1 cellular context compared by ENCODE assay signal in the genomic region with DNA sequence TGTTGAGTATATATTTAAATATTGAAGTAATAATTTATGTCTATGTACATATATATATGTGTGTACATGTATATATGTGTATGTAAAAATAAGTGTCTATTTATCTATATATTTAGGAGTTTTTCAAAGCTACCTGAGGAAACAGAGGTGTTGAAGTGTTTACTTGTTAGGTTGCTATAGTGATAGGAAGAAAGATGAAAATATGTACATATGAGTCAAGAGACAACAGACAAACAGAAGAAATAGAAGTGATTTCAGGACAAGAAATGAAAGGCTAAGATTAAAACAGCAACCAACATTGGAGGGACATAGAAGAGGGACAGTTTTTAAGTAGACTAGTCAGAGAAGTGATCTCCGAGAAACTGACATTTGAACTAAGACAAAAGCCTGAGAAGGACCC.
TF ChIP-seq lines count a peak whose summit lies in the region.

No MANE protein-coding gene starts in this region.

TF ChIP-seq in HepG2, 621 proteins besides CTCF, POLR2A, EP300 and RAD21 (continued from another document):
- TF ChIP-seq, protein P1, sequence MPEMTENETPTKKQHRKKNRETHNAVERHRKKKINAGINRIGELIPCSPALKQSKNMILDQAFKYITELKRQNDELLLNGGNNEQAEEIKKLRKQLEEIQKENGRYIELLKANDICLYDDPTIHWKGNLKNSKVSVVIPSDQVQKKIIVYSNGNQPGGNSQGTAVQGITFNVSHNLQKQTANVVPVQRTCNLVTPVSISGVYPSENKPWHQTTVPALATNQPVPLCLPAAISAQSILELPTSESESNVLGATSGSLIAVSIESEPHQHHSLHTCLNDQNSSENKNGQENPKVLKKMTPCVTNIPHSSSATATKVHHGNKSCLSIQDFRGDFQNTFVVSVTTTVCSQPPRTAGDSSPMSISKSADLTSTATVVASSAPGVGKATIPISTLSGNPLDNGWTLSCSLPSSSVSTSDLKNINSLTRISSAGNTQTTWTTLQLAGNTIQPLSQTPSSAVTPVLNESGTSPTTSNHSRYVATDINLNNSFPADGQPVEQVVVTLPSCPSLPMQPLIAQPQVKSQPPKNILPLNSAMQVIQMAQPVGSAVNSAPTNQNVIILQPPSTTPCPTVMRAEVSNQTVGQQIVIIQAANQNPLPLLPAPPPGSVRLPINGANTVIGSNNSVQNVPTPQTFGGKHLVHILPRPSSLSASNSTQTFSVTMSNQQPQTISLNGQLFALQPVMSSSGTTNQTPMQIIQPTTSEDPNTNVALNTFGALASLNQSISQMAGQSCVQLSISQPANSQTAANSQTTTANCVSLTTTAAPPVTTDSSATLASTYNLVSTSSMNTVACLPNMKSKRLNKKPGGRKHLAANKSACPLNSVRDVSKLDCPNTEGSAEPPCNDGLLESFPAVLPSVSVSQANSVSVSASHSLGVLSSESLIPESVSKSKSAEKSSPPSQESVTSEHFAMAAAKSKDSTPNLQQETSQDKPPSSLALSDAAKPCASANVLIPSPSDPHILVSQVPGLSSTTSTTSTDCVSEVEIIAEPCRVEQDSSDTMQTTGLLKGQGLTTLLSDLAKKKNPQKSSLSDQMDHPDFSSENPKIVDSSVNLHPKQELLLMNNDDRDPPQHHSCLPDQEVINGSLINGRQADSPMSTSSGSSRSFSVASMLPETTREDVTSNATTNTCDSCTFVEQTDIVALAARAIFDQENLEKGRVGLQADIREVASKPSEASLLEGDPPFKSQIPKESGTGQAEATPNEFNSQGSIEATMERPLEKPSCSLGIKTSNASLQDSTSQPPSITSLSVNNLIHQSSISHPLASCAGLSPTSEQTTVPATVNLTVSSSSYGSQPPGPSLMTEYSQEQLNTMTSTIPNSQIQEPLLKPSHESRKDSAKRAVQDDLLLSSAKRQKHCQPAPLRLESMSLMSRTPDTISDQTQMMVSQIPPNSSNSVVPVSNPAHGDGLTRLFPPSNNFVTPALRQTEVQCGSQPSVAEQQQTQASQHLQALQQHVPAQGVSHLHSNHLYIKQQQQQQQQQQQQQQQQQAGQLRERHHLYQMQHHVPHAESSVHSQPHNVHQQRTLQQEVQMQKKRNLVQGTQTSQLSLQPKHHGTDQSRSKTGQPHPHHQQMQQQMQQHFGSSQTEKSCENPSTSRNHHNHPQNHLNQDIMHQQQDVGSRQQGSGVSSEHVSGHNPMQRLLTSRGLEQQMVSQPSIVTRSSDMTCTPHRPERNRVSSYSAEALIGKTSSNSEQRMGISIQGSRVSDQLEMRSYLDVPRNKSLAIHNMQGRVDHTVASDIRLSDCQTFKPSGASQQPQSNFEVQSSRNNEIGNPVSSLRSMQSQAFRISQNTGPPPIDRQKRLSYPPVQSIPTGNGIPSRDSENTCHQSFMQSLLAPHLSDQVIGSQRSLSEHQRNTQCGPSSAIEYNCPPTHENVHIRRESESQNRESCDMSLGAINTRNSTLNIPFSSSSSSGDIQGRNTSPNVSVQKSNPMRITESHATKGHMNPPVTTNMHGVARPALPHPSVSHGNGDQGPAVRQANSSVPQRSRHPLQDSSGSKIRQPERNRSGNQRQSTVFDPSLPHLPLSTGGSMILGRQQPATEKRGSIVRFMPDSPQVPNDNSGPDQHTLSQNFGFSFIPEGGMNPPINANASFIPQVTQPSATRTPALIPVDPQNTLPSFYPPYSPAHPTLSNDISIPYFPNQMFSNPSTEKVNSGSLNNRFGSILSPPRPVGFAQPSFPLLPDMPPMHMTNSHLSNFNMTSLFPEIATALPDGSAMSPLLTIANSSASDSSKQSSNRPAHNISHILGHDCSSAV (CRISPR knock-in tag; IDR thresholded peaks at IDR 0.05; ENCODE audit: borderline replicate concordance) = no peak
- TF ChIP-seq ZNF232 (CRISPR knock-in tag; IDR thresholded peaks at IDR 0.05; ENCODE audit: borderline replicate concordance) (no peak), STAT5B (CRISPR knock-in tag; IDR thresholded peaks at IDR 0.05) (no peak), MED13 (CRISPR knock-in tag; IDR thresholded peaks at IDR 0.05) (no peak), SMAD1 (CRISPR knock-in tag; IDR thresholded peaks at IDR 0.05; ENCODE audit: borderline replicate concordance, low read depth) (no peak), XRCC5 (optimal IDR thresholded peaks at IDR 0.05; ENCODE audit: low read length) (no peak), HNRNPL (IDR thresholded peaks at IDR 0.05; ENCODE audit: low read depth, low read length) (no peak), SP140L (CRISPR knock-in tag; IDR thresholded peaks at IDR 0.05; ENCODE audit: borderline replicate concordance) (no peak), KLF12 (CRISPR knock-in tag; IDR thresholded peaks at IDR 0.05; ENCODE audit: borderline replicate concordance) (no peak), HES4 (CRISPR knock-in tag; IDR thresholded peaks at IDR 0.05; ENCODE audit: borderline replicate concordance) (no peak)
- TF ChIP-seq, protein P2, sequence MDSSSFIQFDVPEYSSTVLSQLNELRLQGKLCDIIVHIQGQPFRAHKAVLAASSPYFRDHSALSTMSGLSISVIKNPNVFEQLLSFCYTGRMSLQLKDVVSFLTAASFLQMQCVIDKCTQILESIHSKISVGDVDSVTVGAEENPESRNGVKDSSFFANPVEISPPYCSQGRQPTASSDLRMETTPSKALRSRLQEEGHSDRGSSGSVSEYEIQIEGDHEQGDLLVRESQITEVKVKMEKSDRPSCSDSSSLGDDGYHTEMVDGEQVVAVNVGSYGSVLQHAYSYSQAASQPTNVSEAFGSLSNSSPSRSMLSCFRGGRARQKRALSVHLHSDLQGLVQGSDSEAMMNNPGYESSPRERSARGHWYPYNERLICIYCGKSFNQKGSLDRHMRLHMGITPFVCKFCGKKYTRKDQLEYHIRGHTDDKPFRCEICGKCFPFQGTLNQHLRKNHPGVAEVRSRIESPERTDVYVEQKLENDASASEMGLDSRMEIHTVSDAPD (CRISPR knock-in tag; IDR thresholded peaks at IDR 0.05) = no peak
- TF ChIP-seq, protein P3, sequence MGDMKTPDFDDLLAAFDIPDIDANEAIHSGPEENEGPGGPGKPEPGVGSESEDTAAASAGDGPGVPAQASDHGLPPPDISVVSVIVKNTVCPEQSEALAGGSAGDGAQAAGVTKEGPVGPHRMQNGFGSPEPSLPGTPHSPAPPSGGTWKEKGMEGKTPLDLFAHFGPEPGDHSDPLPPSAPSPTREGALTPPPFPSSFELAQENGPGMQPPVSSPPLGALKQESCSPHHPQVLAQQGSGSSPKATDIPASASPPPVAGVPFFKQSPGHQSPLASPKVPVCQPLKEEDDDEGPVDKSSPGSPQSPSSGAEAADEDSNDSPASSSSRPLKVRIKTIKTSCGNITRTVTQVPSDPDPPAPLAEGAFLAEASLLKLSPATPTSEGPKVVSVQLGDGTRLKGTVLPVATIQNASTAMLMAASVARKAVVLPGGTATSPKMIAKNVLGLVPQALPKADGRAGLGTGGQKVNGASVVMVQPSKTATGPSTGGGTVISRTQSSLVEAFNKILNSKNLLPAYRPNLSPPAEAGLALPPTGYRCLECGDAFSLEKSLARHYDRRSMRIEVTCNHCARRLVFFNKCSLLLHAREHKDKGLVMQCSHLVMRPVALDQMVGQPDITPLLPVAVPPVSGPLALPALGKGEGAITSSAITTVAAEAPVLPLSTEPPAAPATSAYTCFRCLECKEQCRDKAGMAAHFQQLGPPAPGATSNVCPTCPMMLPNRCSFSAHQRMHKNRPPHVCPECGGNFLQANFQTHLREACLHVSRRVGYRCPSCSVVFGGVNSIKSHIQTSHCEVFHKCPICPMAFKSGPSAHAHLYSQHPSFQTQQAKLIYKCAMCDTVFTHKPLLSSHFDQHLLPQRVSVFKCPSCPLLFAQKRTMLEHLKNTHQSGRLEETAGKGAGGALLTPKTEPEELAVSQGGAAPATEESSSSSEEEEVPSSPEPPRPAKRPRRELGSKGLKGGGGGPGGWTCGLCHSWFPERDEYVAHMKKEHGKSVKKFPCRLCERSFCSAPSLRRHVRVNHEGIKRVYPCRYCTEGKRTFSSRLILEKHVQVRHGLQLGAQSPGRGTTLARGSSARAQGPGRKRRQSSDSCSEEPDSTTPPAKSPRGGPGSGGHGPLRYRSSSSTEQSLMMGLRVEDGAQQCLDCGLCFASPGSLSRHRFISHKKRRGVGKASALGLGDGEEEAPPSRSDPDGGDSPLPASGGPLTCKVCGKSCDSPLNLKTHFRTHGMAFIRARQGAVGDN (CRISPR knock-in tag; IDR thresholded peaks at IDR 0.05) = no peak
- TF ChIP-seq, protein P4, sequence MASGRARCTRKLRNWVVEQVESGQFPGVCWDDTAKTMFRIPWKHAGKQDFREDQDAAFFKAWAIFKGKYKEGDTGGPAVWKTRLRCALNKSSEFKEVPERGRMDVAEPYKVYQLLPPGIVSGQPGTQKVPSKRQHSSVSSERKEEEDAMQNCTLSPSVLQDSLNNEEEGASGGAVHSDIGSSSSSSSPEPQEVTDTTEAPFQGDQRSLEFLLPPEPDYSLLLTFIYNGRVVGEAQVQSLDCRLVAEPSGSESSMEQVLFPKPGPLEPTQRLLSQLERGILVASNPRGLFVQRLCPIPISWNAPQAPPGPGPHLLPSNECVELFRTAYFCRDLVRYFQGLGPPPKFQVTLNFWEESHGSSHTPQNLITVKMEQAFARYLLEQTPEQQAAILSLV (CRISPR knock-in tag; IDR thresholded peaks at IDR 0.05; ENCODE audit: borderline replicate concordance) = no peak
- TF ChIP-seq, protein P5, sequence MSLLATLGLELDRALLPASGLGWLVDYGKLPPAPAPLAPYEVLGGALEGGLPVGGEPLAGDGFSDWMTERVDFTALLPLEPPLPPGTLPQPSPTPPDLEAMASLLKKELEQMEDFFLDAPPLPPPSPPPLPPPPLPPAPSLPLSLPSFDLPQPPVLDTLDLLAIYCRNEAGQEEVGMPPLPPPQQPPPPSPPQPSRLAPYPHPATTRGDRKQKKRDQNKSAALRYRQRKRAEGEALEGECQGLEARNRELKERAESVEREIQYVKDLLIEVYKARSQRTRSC (CRISPR knock-in tag; IDR thresholded peaks at IDR 0.05; ENCODE audit: low read depth) = no peak
